Comparison of ENCODE assay signal across 13 cellular contexts in genomic region chr2:128282246-128282975, GRCh38. TPM values are rescaled to one million over a fixed set of nuclear protein-coding genes. Genes with fewer than 3 reads are reported as not detected.
DNase-seq lines count a peak whose midpoint lies in the region; ATAC-seq lines count a peak whose summit lies in the region.
"Had no signal": no experiment of that assay in that cellular context is flagged by ENCODE, and none has a peak within 500 bp of the region (broad histone marks: within the 10 kb centered on the region; RNA-seq: fewer than 3 reads in every experiment).

No MANE protein-coding gene starts in this region.

- H3K4me3 Mint-ChIP-seq in dendritic cell treated with granulocyte-macrophage colony-stimulating factor and Interleukin-4, amounts not matched to agents 40 ng/mL and 50 ng/mL, for 4 days = no peak overlapping the region
- no peak overlapping the region for H3K4me3 Mint-ChIP-seq in activated T-cell treated with anti-CD3 and anti-CD28 coated beads, Interleukin-2, amount 50 U/mL, for 72 hours
- H3K4me3 Mint-ChIP-seq: CD8-positive, alpha-beta memory T cell; stimulated activated naive CD8-positive, alpha-beta T cell treated with anti-CD3 and anti-CD28 coated beads, Interleukin-15, Interleukin-2, amounts not matched to agents 100 ng/mL and 50 ng/mL, for 24 hours; WTC11 had no signal

- H3K36me3 ChIP-seq in stomach smooth muscle (ENCODE audit: control insufficient read depth in 2 of 2, insufficient read depth in 2 of 2, low read length in 2 of 2) = peaks cover 2% of the 10 kb centered on the region in 2 donors

- no peaks in the 10 kb centered on the region for H3K9me3 ChIP-seq in stomach smooth muscle (ENCODE audit: control insufficient read depth in 2 of 2, low read length in 2 of 2)

- intact Hi-C loops in dendritic cell treated with granulocyte-macrophage colony-stimulating factor and Interleukin-4, amounts not matched to agents 40 ng/mL and 50 ng/mL, for 4 days (cut with micrococcal nuclease) = no loop called here

- H3K9ac ChIP-seq in stomach smooth muscle (ENCODE audit: low read length in 2 of 2) = no peak overlapping the region

- H3K27me3 Mint-ChIP-seq in dendritic cell treated with granulocyte-macrophage colony-stimulating factor and Interleukin-4, amounts not matched to agents 40 ng/mL and 50 ng/mL, for 4 days = no peaks in the 10 kb centered on the region
- H3K27me3 Mint-ChIP-seq in activated T-cell treated with anti-CD3 and anti-CD28 coated beads, Interleukin-2, amount 50 U/mL, for 72 hours (ENCODE audit: low read depth) = no peaks in the 10 kb centered on the region
- H3K27me3 Mint-ChIP-seq: CD8-positive, alpha-beta memory T cell; stimulated activated naive CD8-positive, alpha-beta T cell treated with anti-CD3 and anti-CD28 coated beads, Interleukin-15, Interleukin-2, amounts not matched to agents 100 ng/mL and 50 ng/mL, for 24 hours had no signal

- ATAC-seq in GM19035 (IDR thresholded peaks at IDR 0.05; ENCODE audit: unreplicated experiment) = no peak
- no peak for ATAC-seq in activated T-cell treated with anti-CD3 and anti-CD28 coated beads, Interleukin-2, amount 50 U/mL, for 72 hours (replicated peaks in 1 of 2)
- ATAC-seq: WTC11 had no signal

- H3K27ac Mint-ChIP-seq in dendritic cell treated with granulocyte-macrophage colony-stimulating factor and Interleukin-4, amounts not matched to agents 40 ng/mL and 50 ng/mL, for 4 days = peak overlapping the region; percentile 11
- H3K27ac Mint-ChIP-seq in activated T-cell treated with anti-CD3 and anti-CD28 coated beads, Interleukin-2, amount 50 U/mL, for 72 hours = no peak overlapping the region
- H3K27ac Mint-ChIP-seq: stimulated activated naive CD8-positive, alpha-beta T cell treated with anti-CD3 and anti-CD28 coated beads, Interleukin-15, Interleukin-2, amounts not matched to agents 100 ng/mL and 50 ng/mL, for 24 hours had no signal

- peak overlapping the region; percentile 49 for H3K27ac ChIP-seq in stomach smooth muscle (ENCODE audit: low read length)

- DNase-seq in NCI-H446 treated with DMSO at 0.1 percent for 48 hours (lab: John Stamatoyannopoulos, UW) = peak; percentile 34
- peak; percentile 28 to 46 for DNase-seq in lung microvascular endothelial cell (ENCODE audit: low read depth in 2 of 2)
- DNase-seq in EL = no peak
- no peak for DNase-seq in activated T-cell treated with anti-CD3 and anti-CD28 coated beads, Interleukin-2, amount 50 U/mL, for 72 hours
- DNase-seq: Karpas-422, mesendoderm, NCI-H2081 had no signal

- H3K4me3 ChIP-seq in stomach smooth muscle (ENCODE audit: low read length in 2 of 2) = peak overlapping the region in 1 of 2 donors; percentile 22

- peaks cover 42% of the 10 kb centered on the region for H3K4me1 Mint-ChIP-seq in dendritic cell treated with granulocyte-macrophage colony-stimulating factor and Interleukin-4, amounts not matched to agents 40 ng/mL and 50 ng/mL, for 4 days (ENCODE audit: low read depth)
- H3K4me1 Mint-ChIP-seq in activated T-cell treated with anti-CD3 and anti-CD28 coated beads, Interleukin-2, amount 50 U/mL, for 72 hours (ENCODE audit: low read depth) = peaks cover 9% of the 10 kb centered on the region

- peaks cover 43% of the 10 kb centered on the region for H3K4me1 ChIP-seq in stomach smooth muscle (ENCODE audit: control insufficient read depth, insufficient read depth, low read length)

- no peaks in the 10 kb centered on the region for H3K27me3 ChIP-seq in stomach smooth muscle (ENCODE audit: control insufficient read depth in 1 of 2, insufficient read depth in 2 of 2, low read length in 2 of 2)

- H3K9me3 Mint-ChIP-seq in dendritic cell treated with granulocyte-macrophage colony-stimulating factor and Interleukin-4, amounts not matched to agents 40 ng/mL and 50 ng/mL, for 4 days = no peaks in the 10 kb centered on the region
- no peaks in the 10 kb centered on the region for H3K9me3 Mint-ChIP-seq in activated T-cell treated with anti-CD3 and anti-CD28 coated beads, Interleukin-2, amount 50 U/mL, for 72 hours
- H3K9me3 Mint-ChIP-seq: CD8-positive, alpha-beta memory T cell; stimulated activated naive CD8-positive, alpha-beta T cell treated with anti-CD3 and anti-CD28 coated beads, Interleukin-15, Interleukin-2, amounts not matched to agents 100 ng/mL and 50 ng/mL, for 24 hours; WTC11 had no signal

- peaks cover 15% of the 10 kb centered on the region for H3K36me3 Mint-ChIP-seq in dendritic cell treated with granulocyte-macrophage colony-stimulating factor and Interleukin-4, amounts not matched to agents 40 ng/mL and 50 ng/mL, for 4 days (ENCODE audit: low read depth)
- no peaks in the 10 kb centered on the region for H3K36me3 Mint-ChIP-seq in activated T-cell treated with anti-CD3 and anti-CD28 coated beads, Interleukin-2, amount 50 U/mL, for 72 hours (ENCODE audit: insufficient read depth in 2 of 2)
- H3K36me3 Mint-ChIP-seq: CD8-positive, alpha-beta memory T cell; WTC11 had no signal

RNA-seq across cellular contexts. Expression of gene HS6ST1, which starts 36.3 kb away (rescaled TPM):
- total RNA-seq in lung microvascular endothelial cell = 10.0 and 17.9 TPM in 2 replicates
- total RNA-seq in activated T-cell treated with anti-CD3 and anti-CD28 coated beads, Interleukin-2, amount 50 U/mL, for 72 hours = 10 to 100 TPM; 10.6 to 11.3 TPM

Comparison
In these comparisons a context has a peak if more than half of its experiments do, and no peak if none do; other contexts are left out.
1. DNase-seq: peak in NCI-H446 treated with DMSO at 0.1 percent for 48 hours (single experiment) and lung microvascular endothelial cell (2 of 2); none in EL (single experiment) and activated T-cell treated with anti-CD3 and anti-CD28 coated beads, Interleukin-2, amount 50 U/mL, for 72 hours (0 of 2).